ENCODE assay signal across 18 cellular contexts in genomic region chr13:32008518-32009175, GRCh38. TPM values are rescaled to one million over a fixed set of nuclear protein-coding genes. Genes with fewer than 3 reads are reported as not detected.
DNase-seq lines count a peak whose midpoint lies in the region; ATAC-seq, FAIRE-seq and TF ChIP-seq lines count a peak whose summit lies in the region.
"Had no signal": no experiment of that assay in that cellular context is flagged by ENCODE, and none has a peak within 500 bp of the region (broad histone marks: within the 10 kb centered on the region; RNA-seq: fewer than 3 reads in every experiment).

No MANE protein-coding gene starts in this region.

- no peaks in the 10 kb centered on the region for H3K9me3 ChIP-seq in HEK293 (ENCODE audit: control insufficient read depth, insufficient read depth, low read depth, low read length)
- H3K9me3 ChIP-seq: Caco-2, HAP-1 had no signal

- no peak for TF ChIP-seq CTCF in HEK293 (tag by site-specific recombination; IDR thresholded peaks at IDR 0.05)
- TF ChIP-seq CTCF in foreskin fibroblast (IDR thresholded peaks at IDR 0.05; ENCODE audit: low read depth, low read length), result no peak

- H3K36me3 ChIP-seq in HEK293 (ENCODE audit: control insufficient read depth in 2 of 2, insufficient read depth in 1 of 2, low read length in 2 of 2), result no peaks in the 10 kb centered on the region
- H3K36me3 ChIP-seq: HAP-1 had no signal

- ATAC-seq in left colon, result peak; percentile 47

- H3K4me1 ChIP-seq in HEK293 (ENCODE audit: control insufficient read depth, insufficient read depth, low read length), result no peaks in the 10 kb centered on the region
- H3K4me1 ChIP-seq: Caco-2, HAP-1 had no signal

- no peak overlapping the region for H3K27ac ChIP-seq in HEK293 (ENCODE audit: extremely low read depth, low read depth, low read length)
- H3K27ac ChIP-seq: C4-2B, GM23248 had no signal

- no peak for DNase-seq in HEK293T (ENCODE audit: extremely low spot score)
- peak; percentile 24 for DNase-seq in NCI-H2227 treated with DMSO at 0.1 percent for 48 hours (lab: John Stamatoyannopoulos, UW)
- DNase-seq in left colon, result no peak
- no peak for DNase-seq in HTR-8/SVneo (ENCODE audit: insufficient read length, low spot score)
- no peak for DNase-seq in foreskin fibroblast
- DNase-seq in NAMALWA (ENCODE audit: low spot score), result no peak
- DNase-seq in activated T-cell treated with anti-CD3 and anti-CD28 coated beads, Interleukin-2, amount 50 U/mL, for 1 hour, result no peak
- DNase-seq: ACHN; Caco-2; CD4-positive, alpha-beta T cell; GM23248 had no signal

- POLR2A ChIA-PET in HEK293 (lab: Yijun Ruan, JAX) (no interaction called here), HEK293T (lab: Yijun Ruan, JAX) (no interaction called here)

- intact Hi-C loops in left colon (cut with DNase I, micrococcal nuclease), result no loop called here

- FAIRE-seq in HTR-8/SVneo (lab: Jason Lieb, UNC), result no peak
- FAIRE-seq: A204.1, D721Med, G401.6, GM12891 had no signal

- H3K4me3 ChIP-seq in HEK293 (ENCODE audit: low read depth, low read length) (no peak overlapping the region), foreskin fibroblast (ENCODE audit: low read depth in 1 of 2, low read length in 2 of 2) (no peak overlapping the region)
- H3K4me3 ChIP-seq: GM23248, HAP-1 had no signal

- CTCF ChIA-PET in HEK293 (lab: Yijun Ruan, JAX), result interaction anchor here (0.7 to 1.3 kb wide), 2 partner anchors 99 kb away, joined by 3 to 4 read pairs; no protein-coding TSS in a partner anchor
- CTCF ChIA-PET in HEK293T (lab: Yijun Ruan, JAX), result interaction anchor here (0.6 kb wide), 1 partner anchor 93 kb away, joined by 3 read pairs; no protein-coding TSS in a partner anchor

TF ChIP-seq in HEK293, 187 proteins besides CTCF, POLR2A, EP300 and RAD21:
- TF ChIP-seq HOXD13 (CRISPR knock-in tag; IDR thresholded peaks at IDR 0.05; ENCODE audit: borderline replicate concordance) (no peak), TCF7L2 (IDR thresholded peaks at IDR 0.05; ENCODE audit: borderline replicate concordance, low read depth, low read length) (no peak), ZBTB11 (tag by site-specific recombination; conservative IDR thresholded peaks at IDR 0.05; ENCODE audit: low read depth) (peak; percentile 62), ZNF654 (tag by site-specific recombination; IDR thresholded peaks at IDR 0.05; ENCODE audit: low read depth) (no peak), ZNF274 (IDR thresholded peaks at IDR 0.05; ENCODE audit: low read length) (no peak), ZNF274 (tag by site-specific recombination; IDR thresholded peaks at IDR 0.05; ENCODE audit: borderline replicate concordance) (no peak), ZNF354C (tag by site-specific recombination; IDR thresholded peaks at IDR 0.05; ENCODE audit: borderline replicate concordance, low read depth) (no peak), BCL11B (tag by site-specific recombination; IDR thresholded peaks at IDR 0.05; ENCODE audit: low read depth) (no peak), SP7 (tag by site-specific recombination; IDR thresholded peaks at IDR 0.05) (peak; percentile 94)

TF ChIP-seq in HEK293T, 16 proteins besides CTCF, POLR2A, EP300 and RAD21:
- TF ChIP-seq PKNOX1 (IDR thresholded peaks at IDR 0.05) (0 out of 2 replicates have a peak, but pooled peaks have one; percentile 7), L3MBTL2 (conservative IDR thresholded peaks at IDR 0.05) (no peak)

RNA-seq across cellular contexts. Expression of gene FRY, which starts 22.9 kb away (rescaled TPM):
- total RNA-seq in left colon, result 10 to 100 TPM; 10.3 to 13.7 TPM
